ENCODE assay signal across 10 cellular contexts in genomic region chr22:21876486-21877176, GRCh38. TPM values are rescaled to one million over a fixed set of nuclear protein-coding genes. Genes with fewer than 3 reads are reported as not detected.
DNase-seq lines count a peak whose midpoint lies in the region; ATAC-seq and TF ChIP-seq lines count a peak whose summit lies in the region.
"Had no signal": no experiment of that assay in that cellular context is flagged by ENCODE, and none has a peak within 500 bp of the region (broad histone marks: within the 10 kb centered on the region; RNA-seq: fewer than 3 reads in every experiment).

No MANE protein-coding gene starts in this region.

- no peak overlapping the region for H3K27ac Mint-ChIP-seq in CD8-positive, alpha-beta T cell
- H3K27ac Mint-ChIP-seq in activated naive CD4-positive, alpha-beta T cell treated with anti-CD3 and anti-CD28 coated beads, Interleukin-2, amount 50 U/mL, for 72 hours: peak overlapping the region; percentile 72 to 91

- peak; percentile 34 for ATAC-seq in CD8-positive, alpha-beta T cell
- peak; percentile 96 for ATAC-seq in activated naive CD4-positive, alpha-beta T cell treated with anti-CD3 and anti-CD28 coated beads, Interleukin-2, amount 50 U/mL, for 72 hours
- ATAC-seq in HG02678 (IDR thresholded peaks at IDR 0.05; ENCODE audit: unreplicated experiment): no peak

- no peaks in the 10 kb centered on the region for H3K4me1 ChIP-seq in CD8-positive, alpha-beta T cell (ENCODE audit: insufficient read depth, low read length)
- peaks cover 21 to 22% of the 10 kb centered on the region in 2 experiments for H3K4me1 ChIP-seq in neutrophil (ENCODE audit: control insufficient read depth in 1 of 2, insufficient read depth in 1 of 2, low read depth in 1 of 2, low read length in 1 of 2)
- H3K4me1 ChIP-seq: lower lobe of right lung had no signal

- CTCF ChIA-PET in CD8-positive, alpha-beta T cell (lab: Charles Lee): no interaction called here
- CTCF ChIA-PET in RWPE1 (lab: Yijun Ruan, JAX): no interaction called here

- no peaks in the 10 kb centered on the region for H3K9me3 Mint-ChIP-seq in CD8-positive, alpha-beta T cell
- H3K9me3 Mint-ChIP-seq in activated naive CD4-positive, alpha-beta T cell treated with anti-CD3 and anti-CD28 coated beads, Interleukin-2, amount 50 U/mL, for 72 hours: no peaks in the 10 kb centered on the region

- no peaks in the 10 kb centered on the region for H3K36me3 ChIP-seq in CD8-positive, alpha-beta T cell (ENCODE audit: insufficient read depth, low read length)
- no peaks in the 10 kb centered on the region for H3K36me3 ChIP-seq in neutrophil
- H3K36me3 ChIP-seq: lower lobe of right lung had no signal

- no peaks in the 10 kb centered on the region for H3K36me3 Mint-ChIP-seq in CD8-positive, alpha-beta T cell
- no peaks in the 10 kb centered on the region for H3K36me3 Mint-ChIP-seq in activated naive CD4-positive, alpha-beta T cell treated with anti-CD3 and anti-CD28 coated beads, Interleukin-2, amount 50 U/mL, for 72 hours

- intact Hi-C loops in CD8-positive, alpha-beta T cell (cut with DNase I, micrococcal nuclease): no loop called here

- POLR2A ChIA-PET in CD8-positive, alpha-beta T cell (lab: Charles Lee): no interaction called here
- POLR2A ChIA-PET in RWPE1 (lab: Yijun Ruan, JAX; ENCODE audit: low non-redundant PET): no interaction called here

- H3K27me3 Mint-ChIP-seq in CD8-positive, alpha-beta T cell (ENCODE audit: low read depth): no peaks in the 10 kb centered on the region

- H3K4me1 Mint-ChIP-seq in CD8-positive, alpha-beta T cell (ENCODE audit: low read depth): peaks cover 10% of the 10 kb centered on the region

- TF ChIP-seq CTCF in CD8-positive, alpha-beta T cell (IDR thresholded peaks at IDR 0.05): no peak
- TF ChIP-seq CTCF in neutrophil (IDR thresholded peaks at IDR 0.05) (no peak), RWPE1 (conservative IDR thresholded peaks at IDR 0.05; ENCODE audit: low read depth) (no peak)

- no peaks in the 10 kb centered on the region for H3K27me3 ChIP-seq in CD8-positive, alpha-beta T cell (ENCODE audit: insufficient read depth, low read length)
- no peaks in the 10 kb centered on the region for H3K27me3 ChIP-seq in neutrophil

- H3K27ac ChIP-seq in CD8-positive, alpha-beta T cell (ENCODE audit: low read depth, low read length): no peak overlapping the region
- H3K27ac ChIP-seq in neutrophil: peak overlapping the region; percentile 74
- no peak overlapping the region for H3K27ac ChIP-seq in RWPE1
- H3K27ac ChIP-seq: lower lobe of right lung had no signal

- no peaks in the 10 kb centered on the region for H3K9me3 ChIP-seq in CD8-positive, alpha-beta T cell (ENCODE audit: low read length)
- no peaks in the 10 kb centered on the region for H3K9me3 ChIP-seq in neutrophil
- H3K9me3 ChIP-seq: lower lobe of right lung had no signal

- H3K4me3 ChIP-seq in CD8-positive, alpha-beta T cell (ENCODE audit: low read depth, low read length): no peak overlapping the region
- H3K4me3 ChIP-seq in neutrophil (ENCODE audit: low read depth in 1 of 2, low read length in 1 of 2): no peak overlapping the region
- H3K4me3 ChIP-seq: lower lobe of right lung had no signal

- DNase-seq in CD8-positive, alpha-beta T cell: no peak
- DNase-seq in M059J (ENCODE audit: low read depth) (peak; percentile 36), RWPE1 (ENCODE audit: low spot score) (no peak), activated gamma-delta T cell treated with Interleukin-2 at 50 U/mL for 16 hours (no peak), NCI-H510A treated with DMSO at 0.1 percent for 48 hours (lab: John Stamatoyannopoulos, UW) (no peak)
- DNase-seq in activated naive CD4-positive, alpha-beta T cell treated with anti-CD3 and anti-CD28 coated beads, Interleukin-2, amount 50 U/mL, for 72 hours (ENCODE audit: low spot score in 2 of 2): peak in 1 of 2 donors; percentile 50
- DNase-seq: lower lobe of right lung, NCI-H2029 treated with DMSO at 0.1 percent for 48 hours had no signal

- H3K4me3 Mint-ChIP-seq in CD8-positive, alpha-beta T cell: no peak overlapping the region

RNA-seq across cellular contexts. Expression of gene MAPK1, which starts 9.2 kb away (rescaled TPM):
- 10 to 100 TPM; 34.0 to 39.2 TPM for total RNA-seq in CD8-positive, alpha-beta T cell
- 30.5 and 49.9 TPM in 2 replicates for total RNA-seq in M059J (2014; rRNA removed; shearing (Covaris generic))
- 10 to 100 TPM; 80.3 to 92.6 TPM for total RNA-seq in activated naive CD4-positive, alpha-beta T cell treated with anti-CD3 and anti-CD28 coated beads, Interleukin-2, amount 50 U/mL, for 72 hours
